9 cellular contexts compared by ENCODE assay signal in the genomic region with DNA sequence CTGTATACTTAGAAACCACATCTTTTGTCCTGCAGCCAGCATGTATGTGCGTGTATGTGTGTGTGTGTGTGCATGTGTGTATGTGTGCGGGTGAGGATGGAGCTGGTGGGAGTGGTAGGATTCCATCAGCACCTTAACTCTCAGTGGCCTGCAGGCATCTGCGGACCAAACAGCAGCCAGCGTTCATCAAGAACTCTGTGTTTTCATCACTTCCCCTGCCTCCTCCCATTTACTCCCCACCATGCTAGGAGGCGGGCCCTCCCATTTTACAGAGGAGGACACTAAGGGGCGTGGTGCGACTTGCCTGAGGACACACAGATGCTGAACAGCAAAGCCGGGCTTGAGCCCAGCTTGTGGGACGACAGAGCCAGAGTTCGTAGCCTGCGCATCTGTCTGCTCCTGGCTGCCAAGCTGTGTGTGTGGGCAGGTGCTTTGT. TPM values are rescaled to one million over a fixed set of nuclear protein-coding genes. Genes with fewer than 3 reads are reported as not detected.
A peak's percentile ranks its signal among the peaks of the same experiment; 100 is the strongest.
DNase-seq lines count a peak whose midpoint lies in the region; ATAC-seq and TF ChIP-seq lines count a peak whose summit lies in the region.
"Had no signal": no experiment of that assay in that cellular context is flagged by ENCODE, and none has a peak within 500 bp of the region (broad histone marks: within the 10 kb centered on the region; RNA-seq: fewer than 3 reads in every experiment).

No MANE protein-coding gene starts in this region.

- DNase-seq in D341Med (ENCODE audit: low spot score) (peak; percentile 64), KBM-7 (peak; percentile 53), WERI-Rb-1 (peak; percentile 69), left kidney (ENCODE audit: low read depth, low spot score) (peak; percentile 74), NCI-H774 (lab: John Stamatoyannopoulos, UW) (no peak), cerebellum (ENCODE audit: low spot score) (no peak)

- no peak for TF ChIP-seq CTCF in WERI-Rb-1 (IDR thresholded peaks at IDR 0.05; ENCODE audit: low read depth, low read length)

- no peaks in the 10 kb centered on the region for H3K9me3 ChIP-seq in WERI-Rb-1 (ENCODE audit: severe bottlenecking)

- H3K27ac ChIP-seq in WERI-Rb-1: no peak overlapping the region

- no peak for ATAC-seq in HG03097 (IDR thresholded peaks at IDR 0.05; ENCODE audit: low FRiP score, unreplicated experiment)
- no peak for ATAC-seq in GM19035 (IDR thresholded peaks at IDR 0.05; ENCODE audit: unreplicated experiment)

- in situ Hi-C loops in KBM-7 (cut with MboI; ENCODE audit: low pct_unique_long_range_greater_than_20kb, low sequenced_read_pairs): no loop called here

- H3K27me3 ChIP-seq in WERI-Rb-1 (ENCODE audit: insufficient read depth, low read depth, severe bottlenecking): no peaks in the 10 kb centered on the region

- no peak overlapping the region for H3K4me3 ChIP-seq in WERI-Rb-1 (ENCODE audit: low read depth, low read length)

- H3K36me3 ChIP-seq in WERI-Rb-1: no peaks in the 10 kb centered on the region

RNA-seq across cellular contexts. Expression of gene VSTM2L, which starts 8.9 kb away (rescaled TPM):
- total RNA-seq in cerebellum: 52.6 TPM
- total RNA-seq: NCI-H460 had no signal

Comparison
In these comparisons a context has a peak if more than half of its experiments do, and no peak if none do; other contexts are left out.
1. DNase-seq: peak in D341Med (single experiment), KBM-7 (single experiment), WERI-Rb-1 (single experiment) and left kidney (single experiment); none in NCI-H774 (single experiment) and cerebellum (single experiment).